In genomic region chr4:107561481-107561880, GRCh38 we compare ENCODE assay signal across 22 cellular contexts.
DNase-seq lines count a peak whose midpoint lies in the region; ATAC-seq and TF ChIP-seq lines count a peak whose summit lies in the region.
"Had no signal": no experiment of that assay in that cellular context is flagged by ENCODE, and none has a peak within 500 bp of the region (broad histone marks: within the 10 kb centered on the region; RNA-seq: fewer than 3 reads in every experiment).

No MANE protein-coding gene starts in this region.

- H3K36me3 Mint-ChIP-seq in activated naive CD8-positive, alpha-beta T cell treated with anti-CD3 and anti-CD28 coated beads for 36 hours = no peaks in the 10 kb centered on the region

- 59 to 60% methylated on average over 4 of the region's 4 CpGs for WGBS in body of pancreas, 2 donors
- WGBS in heart left ventricle, 4 donors = 42 to 58% (median 47%) methylated on average over 4 of the region's 4 CpGs

- H3K4me3 ChIP-seq in astrocyte of the cerebellum (ENCODE audit: low read depth, low read length) = no peak overlapping the region
- H3K4me3 ChIP-seq in fibroblast of lung (replicated peaks in 1 of 4; ENCODE audit: control extremely low read depth in 1 of 4, insufficient read depth in 1 of 4, low read depth in 3 of 4, low read length in 4 of 4) = no peak overlapping the region
- no peak overlapping the region for H3K4me3 ChIP-seq in body of pancreas
- no peak overlapping the region for H3K4me3 ChIP-seq in heart left ventricle
- H3K4me3 ChIP-seq: heart right ventricle, K562 had no signal

- peaks cover 26% of the 10 kb centered on the region for H3K27me3 Mint-ChIP-seq in activated naive CD8-positive, alpha-beta T cell treated with anti-CD3 and anti-CD28 coated beads for 36 hours
- H3K27me3 Mint-ChIP-seq: activated CD4-positive, alpha-beta memory T cell treated with anti-CD3 and anti-CD28 coated beads, Interleukin-2, amount 10 ng/mL, durations not matched to agents 7 days and 5 days had no signal

- no peaks in the 10 kb centered on the region for H4K20me1 ChIP-seq in fibroblast of lung (ENCODE audit: control insufficient read depth, extremely low read depth, insufficient read depth, low read length)

- H3K4me1 Mint-ChIP-seq in activated naive CD8-positive, alpha-beta T cell treated with anti-CD3 and anti-CD28 coated beads for 36 hours = no peaks in the 10 kb centered on the region
- H3K4me1 Mint-ChIP-seq: activated CD4-positive, alpha-beta memory T cell treated with anti-CD3 and anti-CD28 coated beads, Interleukin-2, amount 10 ng/mL, durations not matched to agents 7 days and 5 days had no signal

- H3K27me3 ChIP-seq in fibroblast of lung (ENCODE audit: control insufficient read depth, insufficient read depth, low read length) (no peaks in the 10 kb centered on the region), body of pancreas (no peaks in the 10 kb centered on the region), heart left ventricle (no peaks in the 10 kb centered on the region)
- H3K27me3 ChIP-seq: heart right ventricle had no signal

- in situ Hi-C loops in astrocyte of the cerebellum (cut with HindIII; ENCODE audit: low sequenced_read_pairs) = no loop called here

- H3K9me3 ChIP-seq in fibroblast of lung (ENCODE audit: control insufficient read depth, insufficient read depth, low read depth, low read length) (no peaks in the 10 kb centered on the region), body of pancreas (no peaks in the 10 kb centered on the region), heart left ventricle (peaks cover 0 to 21% (median 4%) of the 10 kb centered on the region in 12 donors)

- H3K4me2 ChIP-seq in fibroblast of lung (ENCODE audit: extremely low read depth, insufficient read depth, low read length) = no peak overlapping the region

- ATAC-seq in body of pancreas = no peak
- ATAC-seq in heart left ventricle = no peak
- ATAC-seq: activated CD4-positive, CD25-positive, alpha-beta regulatory T cell treated with anti-CD3 and anti-CD28 coated beads, Interleukin-2, amount 50 U/mL, for 24 hours; HCT116; heart right ventricle; K562; left ventricle myocardium superior had no signal

- H3K36me3 ChIP-seq in fibroblast of lung (ENCODE audit: control insufficient read depth, insufficient read depth, low read length) = no peaks in the 10 kb centered on the region
- no peaks in the 10 kb centered on the region for H3K36me3 ChIP-seq in body of pancreas (replicated peaks in 1 of 2; ENCODE audit: insufficient read depth in 1 of 2, low read depth in 2 of 2)
- no peaks in the 10 kb centered on the region for H3K36me3 ChIP-seq in heart left ventricle
- H3K36me3 ChIP-seq: heart right ventricle had no signal

- H3K27ac ChIP-seq in fibroblast of lung (ENCODE audit: insufficient read depth, low read length) = no peak overlapping the region
- H3K27ac ChIP-seq in body of pancreas = no peak overlapping the region
- no peak overlapping the region for H3K27ac ChIP-seq in heart left ventricle
- H3K27ac ChIP-seq: heart right ventricle had no signal

- DNase-seq in EH (ENCODE audit: low read depth) = peak; percentile 9
- peak; percentile 19 for DNase-seq in astrocyte of the cerebellum (ENCODE audit: low read depth)
- DNase-seq in fibroblast of lung (ENCODE audit: low read depth in 2 of 2) = peak; percentile 12 to 72
- DNase-seq in pulmonary artery endothelial cell (ENCODE audit: low read depth, low spot score) = peak; percentile 57
- DNase-seq in body of pancreas = no peak
- no peak for DNase-seq in NK-92 (lab: John Stamatoyannopoulos, UW; ENCODE audit: unreplicated experiment)
- DNase-seq in heart left ventricle = no peak
- DNase-seq in activated naive CD8-positive, alpha-beta T cell treated with anti-CD3 and anti-CD28 coated beads for 36 hours = no peak
- DNase-seq: activated CD4-positive, alpha-beta memory T cell treated with anti-CD3 and anti-CD28 coated beads, Interleukin-2, amount 10 ng/mL, durations not matched to agents 7 days and 5 days; activated T-cell treated with anti-CD3 and anti-CD28 coated beads for 4 hours; CD4-positive, alpha-beta T cell; GDM1; heart right ventricle; left ventricle myocardium superior; MV-4-11; NCI-H1694 treated with DMSO at 0.1 percent for 48 hours; NCI-H69; nephron progenitor cell; stimulated activated CD4-positive, alpha-beta T cell treated with anti-CD3 and anti-CD28 coated beads, Interleukin-1b, Interleukin-23, amount 100 ng/mL, for 48 hours had no signal

- intact Hi-C loops in body of pancreas (cut with DNase I) (no loop called here), heart left ventricle (cut with DNase I) (no loop called here)

- H3K27ac Mint-ChIP-seq in activated naive CD8-positive, alpha-beta T cell treated with anti-CD3 and anti-CD28 coated beads for 36 hours = no peak overlapping the region
- H3K27ac Mint-ChIP-seq: activated CD4-positive, alpha-beta memory T cell treated with anti-CD3 and anti-CD28 coated beads, Interleukin-2, amount 10 ng/mL, durations not matched to agents 7 days and 5 days; CD4-positive, alpha-beta T cell; nephron progenitor cell had no signal

- H3K4me3 Mint-ChIP-seq in activated naive CD8-positive, alpha-beta T cell treated with anti-CD3 and anti-CD28 coated beads for 36 hours = no peak overlapping the region
- H3K4me3 Mint-ChIP-seq: activated CD4-positive, alpha-beta memory T cell treated with anti-CD3 and anti-CD28 coated beads, Interleukin-2, amount 10 ng/mL, durations not matched to agents 7 days and 5 days; CD4-positive, alpha-beta T cell; nephron progenitor cell had no signal

- H3K9ac ChIP-seq in fibroblast of lung (ENCODE audit: insufficient read depth, low read length) = no peak overlapping the region

- H2AFZ ChIP-seq in fibroblast of lung (ENCODE audit: low read length) = no peak overlapping the region

- TF ChIP-seq POLR2A in body of pancreas (IDR thresholded peaks at IDR 0.05) (no peak), heart left ventricle (IDR thresholded peaks at IDR 0.05) (no peak)

- peaks cover 2% of the 10 kb centered on the region for H3K9me3 Mint-ChIP-seq in activated naive CD8-positive, alpha-beta T cell treated with anti-CD3 and anti-CD28 coated beads for 36 hours

- H3K79me2 ChIP-seq in fibroblast of lung (ENCODE audit: control insufficient read depth, insufficient read depth, low read length) = no peaks in the 10 kb centered on the region

- no peaks in the 10 kb centered on the region for H3K4me1 ChIP-seq in fibroblast of lung (ENCODE audit: control insufficient read depth, extremely low read depth, insufficient read depth, low read length)
- no peaks in the 10 kb centered on the region for H3K4me1 ChIP-seq in body of pancreas
- no peaks in the 10 kb centered on the region for H3K4me1 ChIP-seq in heart left ventricle
- H3K4me1 ChIP-seq: heart right ventricle had no signal

- TF ChIP-seq CTCF in astrocyte of the cerebellum (IDR thresholded peaks at IDR 0.05; ENCODE audit: low read depth, low read length, missing control alignments) = no peak
- TF ChIP-seq CTCF in fibroblast of lung (conservative IDR thresholded peaks at IDR 0.05 in 1 of 2, IDR thresholded peaks at IDR 0.05 in 1 of 2; ENCODE audit: low read depth in 1 of 2, low read length in 2 of 2) = no peak
- no peak for TF ChIP-seq CTCF in body of pancreas (IDR thresholded peaks at IDR 0.05)
- TF ChIP-seq CTCF in heart left ventricle (IDR thresholded peaks at IDR 0.05) = no peak

Comparison
In these comparisons a context has a peak if more than half of its experiments do, and no peak if none do; other contexts are left out.
1. DNase-seq: peak in EH (single experiment), astrocyte of the cerebellum (single experiment), fibroblast of lung (2 of 2) and pulmonary artery endothelial cell (single experiment); none in body of pancreas (0 of 4), NK-92 (single experiment), heart left ventricle (0 of 5) and activated naive CD8-positive, alpha-beta T cell treated with anti-CD3 and anti-CD28 coated beads for 36 hours (single experiment).